In the genomic region with DNA sequence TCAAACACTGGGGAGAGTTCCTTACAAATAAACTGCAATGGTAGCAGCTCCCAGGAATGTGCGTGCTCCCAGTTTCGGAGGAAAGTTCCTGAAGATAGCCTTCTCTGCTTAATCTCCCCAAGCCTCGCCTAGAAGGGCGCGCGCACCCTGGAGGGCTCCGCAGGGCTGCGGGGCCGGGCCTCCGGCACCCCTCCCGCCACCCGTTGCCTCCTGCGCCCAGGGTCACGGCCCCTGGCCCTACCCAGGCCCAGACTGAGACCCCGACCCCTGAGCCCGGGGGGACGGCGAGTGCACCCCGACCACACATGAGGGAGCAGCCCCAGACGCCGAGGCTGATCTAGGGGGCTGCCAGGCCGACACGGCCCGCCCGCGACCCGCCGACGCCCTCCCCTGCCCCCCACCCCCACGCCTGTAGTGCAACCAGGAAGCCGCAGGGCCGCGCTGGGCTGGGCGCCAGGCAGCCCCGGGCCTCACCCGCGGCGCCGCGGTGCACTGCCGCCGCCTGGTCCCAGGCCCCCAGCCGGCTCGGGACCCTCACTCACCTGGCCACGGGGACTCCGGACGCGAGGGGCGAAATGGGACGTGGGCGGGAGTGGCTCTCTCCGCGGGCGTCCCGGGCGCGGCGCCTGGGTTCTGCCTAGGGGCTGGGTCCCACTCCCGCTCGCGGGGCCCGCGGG, we compare ENCODE assay signal across 8 cellular contexts. TPM values are rescaled to one million over a fixed set of nuclear protein-coding genes. Genes with fewer than 3 reads are reported as not detected.
DNase-seq lines count a peak whose midpoint lies in the region; ATAC-seq and TF ChIP-seq lines count a peak whose summit lies in the region.

No MANE protein-coding gene starts in this region.

- peak overlapping the region; percentile 78 for H3K4me3 ChIP-seq in Karpas-422 (ENCODE audit: low read length)
- H3K4me3 ChIP-seq in heart left ventricle, result peak overlapping the region; percentile 72 to 99 (median 93)
- peak overlapping the region; percentile 89 to 91 for H3K4me3 ChIP-seq in prostate gland

- H3K9me2 ChIP-seq in Karpas-422 (replicated peaks; ENCODE audit: insufficient read depth, low read length), result no peaks in the 10 kb centered on the region

- H3K4me2 ChIP-seq in Karpas-422 (ENCODE audit: low read depth, low read length, poor library complexity, severe bottlenecking), result peak overlapping the region; percentile 69

- no peak for TF ChIP-seq CTCF in GM10266 (IDR thresholded peaks at IDR 0.05; ENCODE audit: control insufficient read depth, insufficient read depth, low read depth, missing control alignments)
- TF ChIP-seq CTCF in heart left ventricle (IDR thresholded peaks at IDR 0.05), result no peak
- no peak for TF ChIP-seq CTCF in prostate gland (IDR thresholded peaks at IDR 0.05)

- peaks cover 54% of the 10 kb centered on the region for H3K79me2 ChIP-seq in Karpas-422 (ENCODE audit: low read length)

- ATAC-seq in GM21786 (IDR thresholded peaks at IDR 0.05; ENCODE audit: unreplicated experiment) (peak; percentile 27), heart left ventricle (peak in 2 of 4 donors; percentile 31 to 32)

- H3K9ac ChIP-seq in Karpas-422 (ENCODE audit: low read length), result peak overlapping the region; percentile 94

- H2AFZ ChIP-seq in Karpas-422 (ENCODE audit: low read length), result 0 out of 2 replicates have a peak overlapping the region, but pooled peaks have one; percentile 66

- H3K27me3 ChIP-seq in Karpas-422 (ENCODE audit: low read length) (no peaks in the 10 kb centered on the region), heart left ventricle (no peaks in the 10 kb centered on the region), prostate gland (replicated peaks; ENCODE audit: insufficient read depth) (no peaks in the 10 kb centered on the region)

- intact Hi-C loops in heart left ventricle (cut with DNase I), result loop anchor here (1.0 to 10.0 kb wide), 11 partner anchors 38 to 130 kb away; a partner anchor contains a TSS
- intact Hi-C loops in prostate gland (cut with DNase I), result loop anchor here (5.0 kb wide), 1 partner anchor 48 kb away; no protein-coding TSS in a partner anchor

- H3K27ac ChIP-seq in Karpas-422 (ENCODE audit: low read length) (peak overlapping the region; percentile 19), heart left ventricle (peak overlapping the region; percentile 96 to 100 (median 99)), prostate gland (peak overlapping the region; percentile 95 to 97)

- peaks cover 34% of the 10 kb centered on the region for H3K4me1 ChIP-seq in Karpas-422 (ENCODE audit: low read length)
- peaks cover 26 to 70% (median 53%) of the 10 kb centered on the region in 12 donors for H3K4me1 ChIP-seq in heart left ventricle
- H3K4me1 ChIP-seq in prostate gland (replicated peaks), result peaks cover 12% of the 10 kb centered on the region

- WGBS in heart left ventricle, 4 donors, result 0 to 1% (median 0%) methylated on average over 2 to 63 of the region's 63 CpGs
- under 1% methylated on average over 45 of the region's 63 CpGs for WGBS in prostate gland

- TF ChIP-seq POLR2A in heart left ventricle (IDR thresholded peaks at IDR 0.05), result no peak
- TF ChIP-seq POLR2A in prostate gland (IDR thresholded peaks at IDR 0.05), result no peak

- H3K36me3 ChIP-seq in Karpas-422 (ENCODE audit: insufficient read depth, low read length), result no peaks in the 10 kb centered on the region
- H3K36me3 ChIP-seq in heart left ventricle, result no peaks in the 10 kb centered on the region
- H3K36me3 ChIP-seq in prostate gland, result no peaks in the 10 kb centered on the region

- H4K20me1 ChIP-seq in Karpas-422 (ENCODE audit: insufficient read depth, low read depth, low read length), result peaks cover 6% of the 10 kb centered on the region; the same call in 1 of the 2 replicates

- H3K9me3 ChIP-seq in Karpas-422 (ENCODE audit: low read length), result no peaks in the 10 kb centered on the region
- no peaks in the 10 kb centered on the region for H3K9me3 ChIP-seq in heart left ventricle
- H3K9me3 ChIP-seq in prostate gland, result no peaks in the 10 kb centered on the region

- DNase-seq in GM10266 (ENCODE audit: extremely low spot score) (peak; percentile 73), Karpas-422 (peak; percentile 74), heart left ventricle (peak; percentile 44 to 75 (median 61)), prostate gland (ENCODE audit: low spot score) (no peak), 8988T (no peak), Kasumi-1 (lab: John Stamatoyannopoulos, UW) (no peak)
- peak; percentile 45 for DNase-seq in activated naive CD4-positive, alpha-beta T cell treated with Interleukin-2 at 50 U/mL for 16 hours

RNA-seq across cellular contexts. Expression of a gene that starts 0.4 kb away (rescaled TPM):
- 56.0 and 88.2 TPM in 2 replicates for total RNA-seq in Karpas-422 (2014; rRNA removed; shearing (Covaris generic); ENCODE audit: low replicate concordance)
- total RNA-seq in heart left ventricle, result 100 to 1,000 TPM; 281 to 440 (median 368) TPM
- polyA plus RNA-seq in heart left ventricle, result 100 to 1,000 TPM; 152 to 487 TPM
- 100 to 1,000 TPM; 158 to 174 TPM for total RNA-seq in prostate gland

Comparison
In these comparisons a context has a peak if more than half of its experiments do, and no peak if none do; other contexts are left out.
1. DNase-seq: peak in GM10266 (single experiment), Karpas-422 (single experiment), activated naive CD4-positive, alpha-beta T cell treated with Interleukin-2 at 50 U/mL for 16 hours (single experiment) and heart left ventricle (5 of 5); none in prostate gland (single experiment), 8988T (single experiment) and Kasumi-1 (0 of 2).
2. H3K27ac ChIP-seq: peak in every context shown above with its lines; median percentile 99 in heart left ventricle; 96 in prostate gland; 19 in Karpas-422.
3. Peak in every context shown above with its lines, with median percentiles within 50 percentile points of each other: H3K4me3 ChIP-seq.